Comparison of ENCODE assay signal across 11 cellular contexts in the genomic region with DNA sequence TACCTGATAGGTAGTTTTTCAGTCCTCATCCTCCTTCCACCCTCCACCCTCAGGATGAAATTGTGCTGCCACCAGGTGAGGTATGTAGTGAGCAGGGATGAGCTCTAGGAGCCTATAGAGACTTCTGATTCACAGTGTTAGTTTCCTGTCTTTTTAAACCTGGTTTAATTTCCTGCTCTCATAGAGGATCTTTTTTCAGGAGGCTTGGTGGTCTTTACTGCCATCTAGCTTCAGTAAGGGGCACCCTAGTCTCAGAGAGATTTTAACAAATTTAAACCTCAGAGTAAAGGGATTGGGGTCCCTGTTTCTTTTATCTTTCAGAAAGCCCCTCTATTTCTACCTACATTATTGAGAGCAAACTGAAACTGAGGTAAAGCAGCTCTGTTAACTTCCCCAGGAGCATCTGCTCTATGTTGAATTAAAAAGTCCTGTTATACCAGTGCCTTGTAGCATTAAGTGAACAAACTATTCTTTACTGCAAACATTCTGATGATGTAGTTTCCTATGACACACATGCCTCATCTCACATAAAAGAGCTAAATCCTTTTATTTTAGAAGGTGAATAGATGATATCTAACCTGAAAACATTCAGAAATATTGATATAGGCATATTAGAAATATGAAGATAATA.
A peak's percentile ranks its signal among the peaks of the same experiment; 100 is the strongest.
DNase-seq lines count a peak whose midpoint lies in the region; ATAC-seq, FAIRE-seq and TF ChIP-seq lines count a peak whose summit lies in the region.
"Had no signal": no experiment of that assay in that cellular context is flagged by ENCODE, and none has a peak within 500 bp of the region (broad histone marks: within the 10 kb centered on the region; RNA-seq: fewer than 3 reads in every experiment).

No MANE protein-coding gene starts in this region.

- H3K79me2 ChIP-seq in HepG2 (ENCODE audit: insufficient read depth, low read length) = no peaks in the 10 kb centered on the region

- H3K4me1 ChIP-seq in HepG2 (ENCODE audit: insufficient read depth, low read length) (no peaks in the 10 kb centered on the region), right lobe of liver (no peaks in the 10 kb centered on the region), uterus (no peaks in the 10 kb centered on the region)

- DNase-seq in HepG2 (ENCODE audit: low spot score) (no peak), right lobe of liver (no peak), RKO (ENCODE audit: low spot score) (peak; percentile 26), fibroblast of pulmonary artery (ENCODE audit: low read depth) (peak; percentile 35), uterus (no peak), HuH-7.5 (ENCODE audit: low spot score) (no peak)
- DNase-seq in stimulated activated CD4-positive, alpha-beta T cell treated with anti-CD3 and anti-CD28 coated beads, Interleukin-4, amount 100 ng/mL, for 24 hours = no peak
- DNase-seq: cerebellar nuclear complex; stimulated activated naive CD4-positive, alpha-beta T cell had no signal

- H3K27me3 ChIP-seq in HepG2 (ENCODE audit: control insufficient read depth in 1 of 2, insufficient read depth in 2 of 2, low read length in 2 of 2) = no peaks in the 10 kb centered on the region
- no peaks in the 10 kb centered on the region for H3K27me3 ChIP-seq in right lobe of liver
- H3K27me3 ChIP-seq in uterus = no peaks in the 10 kb centered on the region

- H3K36me3 ChIP-seq in HepG2 (replicated peaks in 1 of 2; ENCODE audit: control insufficient read depth in 1 of 2, insufficient read depth in 2 of 2, low read length in 2 of 2) (no peaks in the 10 kb centered on the region), right lobe of liver (no peaks in the 10 kb centered on the region), uterus (no peaks in the 10 kb centered on the region)

- intact Hi-C loops in HepG2 (cut with micrococcal nuclease; ENCODE audit: unreplicated experiment) = loop anchor here (5.0 kb wide), 1 partner anchor 33 kb away; no protein-coding TSS in a partner anchor
- intact Hi-C loops in right lobe of liver (cut with DNase I) = no loop called here
- intact Hi-C loops in uterus (cut with DNase I; ENCODE audit: low total_unique reads) = no loop called here

- no peak overlapping the region for H2AFZ ChIP-seq in HepG2 (ENCODE audit: low read length)

- in situ Hi-C loops in HepG2 (cut with HindIII; ENCODE audit: extremely low pct_ligation_motif_present, low pct_unique_long_range_greater_than_20kb) = no loop called here

- TF ChIP-seq RAD21 in HepG2 (CRISPR knock-in tag; IDR thresholded peaks at IDR 0.05) = no peak

- H3K9ac ChIP-seq in HepG2 (ENCODE audit: insufficient read depth, low read depth, low read length) = no peak overlapping the region

- POLR2A ChIA-PET in HepG2 (lab: Yijun Ruan, JAX) = no interaction called here

- no peak for TF ChIP-seq EP300 in HepG2 (IDR thresholded peaks at IDR 0.05; ENCODE audit: low read depth in 2 of 2, low read length in 2 of 2)
- no peak for TF ChIP-seq EP300 in HepG2 (CRISPR knock-in tag; IDR thresholded peaks at IDR 0.05; ENCODE audit: borderline replicate concordance)

- ATAC-seq in HepG2 = no peak
- ATAC-seq in right lobe of liver = no peak
- no peak for ATAC-seq in GM19324 (IDR thresholded peaks at IDR 0.05; ENCODE audit: low FRiP score, unreplicated experiment)

- peak; percentile 40 for TF ChIP-seq CTCF in HepG2 (CRISPR knock-in tag; IDR thresholded peaks at IDR 0.05)
- TF ChIP-seq CTCF in right lobe of liver (IDR thresholded peaks at IDR 0.05) = peak in 1 of 4 donors; percentile 6
- peak; percentile 49 for TF ChIP-seq CTCF in fibroblast of pulmonary artery (IDR thresholded peaks at IDR 0.05; ENCODE audit: low read length, missing control alignments)
- TF ChIP-seq CTCF in uterus (IDR thresholded peaks at IDR 0.05) = peak in 3 of 4 experiments; percentile 11 to 40 (median 25)

- BruUV-seq in HepG2 (replicated peaks; lab: Mats Ljungman, UMichigan) = no TSS peak

- H3K4me3 ChIP-seq in HepG2 (replicated peaks in 1 of 3; ENCODE audit: insufficient read depth in 1 of 3, low read depth in 2 of 3, low read length in 3 of 3) (no peak overlapping the region), right lobe of liver (no peak overlapping the region), fibroblast of pulmonary artery (replicated peaks; ENCODE audit: low read depth, low read length) (no peak overlapping the region), uterus (no peak overlapping the region)

- CTCF ChIA-PET in HepG2 (lab: Yijun Ruan, JAX; ENCODE audit: low intra/inter-chr PET ratio, low total read pairs) = no interaction called here

- no peak for FAIRE-seq in HepG2 (lab: Jason Lieb, UNC)
- FAIRE-seq: islet of Langerhans had no signal

- H3K4me2 ChIP-seq in HepG2 (ENCODE audit: low read depth, low read length) = no peak overlapping the region

- no peak overlapping the region for H3K27ac ChIP-seq in HepG2 (ENCODE audit: extremely low read length, insufficient read depth, low read length)
- H3K27ac ChIP-seq in right lobe of liver = no peak overlapping the region
- H3K27ac ChIP-seq in uterus = no peak overlapping the region

- H3K9me3 ChIP-seq in HepG2 (ENCODE audit: low read length) (no peaks in the 10 kb centered on the region), right lobe of liver (no peaks in the 10 kb centered on the region), uterus (no peaks in the 10 kb centered on the region)

- no peak for TF ChIP-seq POLR2A in HepG2 (IDR thresholded peaks at IDR 0.05; ENCODE audit: insufficient read depth in 1 of 2, low read depth in 2 of 2, low read length in 2 of 2)
- TF ChIP-seq POLR2A in right lobe of liver (IDR thresholded peaks at IDR 0.05) = no peak
- no peak for TF ChIP-seq POLR2A in uterus (IDR thresholded peaks at IDR 0.05)

- no peaks in the 10 kb centered on the region for H4K20me1 ChIP-seq in HepG2 (ENCODE audit: insufficient read depth, low read length)

TF ChIP-seq in HepG2, 621 proteins besides CTCF, POLR2A, EP300 and RAD21:
- TF ChIP-seq TBL1XR1 (IDR thresholded peaks at IDR 0.05; ENCODE audit: borderline replicate concordance, low read length, partially characterized antibody) (no peak), ZNF775 (CRISPR knock-in tag; IDR thresholded peaks at IDR 0.05; ENCODE audit: borderline replicate concordance) (no peak), SALL2 (CRISPR knock-in tag; IDR thresholded peaks at IDR 0.05) (no peak), ZNF747 (CRISPR knock-in tag; IDR thresholded peaks at IDR 0.05; ENCODE audit: borderline replicate concordance) (no peak), ZNF3 (CRISPR knock-in tag; IDR thresholded peaks at IDR 0.05) (no peak), NR2F2 (IDR thresholded peaks at IDR 0.05; ENCODE audit: borderline replicate concordance, low read depth) (no peak), RFXAP (CRISPR knock-in tag; IDR thresholded peaks at IDR 0.05; ENCODE audit: borderline replicate concordance) (no peak)
- TF ChIP-seq, protein P1, sequence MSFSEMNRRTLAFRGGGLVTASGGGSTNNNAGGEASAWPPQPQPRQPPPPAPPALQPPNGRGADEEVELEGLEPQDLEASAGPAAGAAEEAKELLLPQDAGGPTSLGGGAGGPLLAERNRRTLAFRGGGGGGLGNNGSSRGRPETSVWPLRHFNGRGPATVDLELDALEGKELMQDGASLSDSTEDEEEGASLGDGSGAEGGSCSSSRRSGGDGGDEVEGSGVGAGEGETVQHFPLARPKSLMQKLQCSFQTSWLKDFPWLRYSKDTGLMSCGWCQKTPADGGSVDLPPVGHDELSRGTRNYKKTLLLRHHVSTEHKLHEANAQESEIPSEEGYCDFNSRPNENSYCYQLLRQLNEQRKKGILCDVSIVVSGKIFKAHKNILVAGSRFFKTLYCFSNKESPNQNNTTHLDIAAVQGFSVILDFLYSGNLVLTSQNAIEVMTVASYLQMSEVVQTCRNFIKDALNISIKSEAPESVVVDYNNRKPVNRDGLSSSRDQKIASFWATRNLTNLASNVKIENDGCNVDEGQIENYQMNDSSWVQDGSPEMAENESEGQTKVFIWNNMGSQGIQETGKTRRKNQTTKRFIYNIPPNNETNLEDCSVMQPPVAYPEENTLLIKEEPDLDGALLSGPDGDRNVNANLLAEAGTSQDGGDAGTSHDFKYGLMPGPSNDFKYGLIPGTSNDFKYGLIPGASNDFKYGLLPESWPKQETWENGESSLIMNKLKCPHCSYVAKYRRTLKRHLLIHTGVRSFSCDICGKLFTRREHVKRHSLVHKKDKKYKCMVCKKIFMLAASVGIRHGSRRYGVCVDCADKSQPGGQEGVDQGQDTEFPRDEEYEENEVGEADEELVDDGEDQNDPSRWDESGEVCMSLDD (CRISPR knock-in tag; IDR thresholded peaks at IDR 0.05; ENCODE audit: borderline replicate concordance) = no peak

Comparison
In these comparisons a context has a peak if more than half of its experiments do, and no peak if none do; other contexts are left out.
1. DNase-seq: peak in RKO (single experiment) and fibroblast of pulmonary artery (single experiment); none in HepG2 (single experiment), right lobe of liver (0 of 3), uterus (0 of 2), stimulated activated CD4-positive, alpha-beta T cell treated with anti-CD3 and anti-CD28 coated beads, Interleukin-4, amount 100 ng/mL, for 24 hours (single experiment) and HuH-7.5 (single experiment).